11 cellular contexts compared by ENCODE assay signal in genomic region chr1:109162626-109163025, GRCh38. TPM values are rescaled to one million over a fixed set of nuclear protein-coding genes. Genes with fewer than 3 reads are reported as not detected.
A peak's percentile ranks its signal among the peaks of the same experiment; 100 is the strongest.
DNase-seq lines count a peak whose midpoint lies in the region; ATAC-seq and TF ChIP-seq lines count a peak whose summit lies in the region.
"Had no signal": no experiment of that assay in that cellular context is flagged by ENCODE, and none has a peak within 500 bp of the region (broad histone marks: within the 10 kb centered on the region; RNA-seq: fewer than 3 reads in every experiment).

No MANE protein-coding gene starts in this region.

- H3K36me3 ChIP-seq in lower lobe of right lung (no peaks in the 10 kb centered on the region), upper lobe of left lung (no peaks in the 10 kb centered on the region)
- H3K36me3 ChIP-seq: MG63 had no signal

- intact Hi-C loops in lower lobe of right lung (cut with DNase I): no loop called here

- TF ChIP-seq CTCF in lower lobe of right lung (IDR thresholded peaks at IDR 0.05) (no peak), upper lobe of left lung (IDR thresholded peaks at IDR 0.05) (no peak)

- H3K27ac Mint-ChIP-seq in activated naive CD4-positive, alpha-beta T cell treated with anti-CD3 and anti-CD28 coated beads, Interleukin-2, amount 50 U/mL, for 72 hours: peak overlapping the region in 1 of 2 donors; percentile 34
- no peak overlapping the region for H3K27ac Mint-ChIP-seq in activated naive CD4-positive, alpha-beta T cell treated with anti-CD3 and anti-CD28 coated beads, Interleukin-2, amount 10 ng/mL, durations not matched to agents 7 days and 5 days
- H3K27ac Mint-ChIP-seq in T-helper 2 cell treated with Interferon-gamma antibody and Interleukin-4, amounts not matched to agents 5 μg/mL and 100 μg/mL, for 36 hours: peak overlapping the region; percentile 0
- H3K27ac Mint-ChIP-seq: activated B cell treated with CpG ODN at 0.5 μM for 24 hours had no signal

- peak; percentile 61 to 68 for ATAC-seq in activated naive CD4-positive, alpha-beta T cell treated with anti-CD3 and anti-CD28 coated beads, Interleukin-2, amount 50 U/mL, for 72 hours
- peak; percentile 54 to 59 for ATAC-seq in lower lobe of right lung
- peak; percentile 38 to 63 for ATAC-seq in upper lobe of left lung (ENCODE audit: low FRiP score in 2 of 2)

- no peak overlapping the region for H3K4me3 Mint-ChIP-seq in activated naive CD4-positive, alpha-beta T cell treated with anti-CD3 and anti-CD28 coated beads, Interleukin-2, amount 10 ng/mL, durations not matched to agents 7 days and 5 days
- H3K4me3 Mint-ChIP-seq in T-helper 2 cell treated with Interferon-gamma antibody and Interleukin-4, amounts not matched to agents 5 μg/mL and 100 μg/mL, for 36 hours: peak overlapping the region; percentile 66
- H3K4me3 Mint-ChIP-seq: activated B cell treated with CpG ODN at 0.5 μM for 24 hours, naive B cell had no signal

- CTCF ChIA-PET in activated naive CD4-positive, alpha-beta T cell treated with anti-CD3 and anti-CD28 coated beads, Interleukin-2, amount 10 ng/mL, durations not matched to agents 7 days and 5 days (lab: Charles Lee): interaction anchor here (0.7 to 1.7 kb wide), 4 partner anchors 31 to 50 kb away, joined by 3 to 4 read pairs (median 3); a partner anchor contains a TSS

- DNase-seq in activated naive CD4-positive, alpha-beta T cell treated with anti-CD3 and anti-CD28 coated beads, Interleukin-2, amount 50 U/mL, for 72 hours (ENCODE audit: low spot score in 2 of 2): no peak
- no peak for DNase-seq in activated naive CD4-positive, alpha-beta T cell treated with anti-CD3 and anti-CD28 coated beads, Interleukin-2, amount 10 ng/mL, durations not matched to agents 7 days and 5 days
- no peak for DNase-seq in T-helper 2 cell treated with Interferon-gamma antibody and Interleukin-4, amounts not matched to agents 5 μg/mL and 100 μg/mL, for 36 hours (ENCODE audit: low spot score)
- DNase-seq in lower lobe of right lung: no peak
- no peak for DNase-seq in upper lobe of left lung
- DNase-seq in AML-193 (lab: John Stamatoyannopoulos, UW): no peak
- no peak for DNase-seq in DMS153 treated with DMSO at 0.1 percent for 48 hours (lab: John Stamatoyannopoulos, UW; ENCODE audit: unreplicated experiment)
- DNase-seq in hepatic stellate cell (ENCODE audit: low spot score): no peak
- DNase-seq: activated B cell treated with CpG ODN at 0.5 μM for 24 hours, naive B cell had no signal

- H3K27me3 ChIP-seq in lower lobe of right lung (ENCODE audit: low read depth): no peaks in the 10 kb centered on the region
- no peaks in the 10 kb centered on the region for H3K27me3 ChIP-seq in upper lobe of left lung
- H3K27me3 ChIP-seq: MG63 had no signal

- TF ChIP-seq POLR2A in upper lobe of left lung (IDR thresholded peaks at IDR 0.05): no peak

- H3K9me3 ChIP-seq in lower lobe of right lung (no peaks in the 10 kb centered on the region), upper lobe of left lung (no peaks in the 10 kb centered on the region)
- H3K9me3 ChIP-seq: MG63 had no signal

- H3K36me3 Mint-ChIP-seq in activated naive CD4-positive, alpha-beta T cell treated with anti-CD3 and anti-CD28 coated beads, Interleukin-2, amount 50 U/mL, for 72 hours: no peaks in the 10 kb centered on the region
- no peaks in the 10 kb centered on the region for H3K36me3 Mint-ChIP-seq in activated naive CD4-positive, alpha-beta T cell treated with anti-CD3 and anti-CD28 coated beads, Interleukin-2, amount 10 ng/mL, durations not matched to agents 7 days and 5 days
- H3K36me3 Mint-ChIP-seq in T-helper 2 cell treated with Interferon-gamma antibody and Interleukin-4, amounts not matched to agents 5 μg/mL and 100 μg/mL, for 36 hours (ENCODE audit: low read depth): no peaks in the 10 kb centered on the region
- H3K36me3 Mint-ChIP-seq: naive B cell had no signal

- H3K4me1 ChIP-seq in lower lobe of right lung: peaks cover 28% of the 10 kb centered on the region
- H3K4me1 ChIP-seq in upper lobe of left lung: peaks cover 20 to 27% (median 26%) of the 10 kb centered on the region in 4 donors

- H3K9me3 Mint-ChIP-seq in activated naive CD4-positive, alpha-beta T cell treated with anti-CD3 and anti-CD28 coated beads, Interleukin-2, amount 50 U/mL, for 72 hours: no peaks in the 10 kb centered on the region
- no peaks in the 10 kb centered on the region for H3K9me3 Mint-ChIP-seq in activated naive CD4-positive, alpha-beta T cell treated with anti-CD3 and anti-CD28 coated beads, Interleukin-2, amount 10 ng/mL, durations not matched to agents 7 days and 5 days
- no peaks in the 10 kb centered on the region for H3K9me3 Mint-ChIP-seq in T-helper 2 cell treated with Interferon-gamma antibody and Interleukin-4, amounts not matched to agents 5 μg/mL and 100 μg/mL, for 36 hours
- H3K9me3 Mint-ChIP-seq: activated B cell treated with CpG ODN at 0.5 μM for 24 hours, naive B cell had no signal

- H3K27ac ChIP-seq in lower lobe of right lung (peak overlapping the region; percentile 58), upper lobe of left lung (peak overlapping the region in 3 of 4 donors; percentile 54 to 86 (median 79))

- no peak overlapping the region for H3K4me3 ChIP-seq in lower lobe of right lung
- no peak overlapping the region for H3K4me3 ChIP-seq in upper lobe of left lung
- H3K4me3 ChIP-seq: MG63 had no signal

- H3K27me3 Mint-ChIP-seq in activated naive CD4-positive, alpha-beta T cell treated with anti-CD3 and anti-CD28 coated beads, Interleukin-2, amount 10 ng/mL, durations not matched to agents 7 days and 5 days: no peaks in the 10 kb centered on the region
- peaks cover 17% of the 10 kb centered on the region for H3K27me3 Mint-ChIP-seq in T-helper 2 cell treated with Interferon-gamma antibody and Interleukin-4, amounts not matched to agents 5 μg/mL and 100 μg/mL, for 36 hours (ENCODE audit: low read depth)
- H3K27me3 Mint-ChIP-seq: activated B cell treated with CpG ODN at 0.5 μM for 24 hours had no signal

- peaks cover 27% of the 10 kb centered on the region for H3K4me1 Mint-ChIP-seq in activated naive CD4-positive, alpha-beta T cell treated with anti-CD3 and anti-CD28 coated beads, Interleukin-2, amount 10 ng/mL, durations not matched to agents 7 days and 5 days
- H3K4me1 Mint-ChIP-seq in T-helper 2 cell treated with Interferon-gamma antibody and Interleukin-4, amounts not matched to agents 5 μg/mL and 100 μg/mL, for 36 hours (ENCODE audit: low read depth): peaks cover 21% of the 10 kb centered on the region

- no peak for TF ChIP-seq EP300 in upper lobe of left lung (IDR thresholded peaks at IDR 0.05)

RNA-seq across cellular contexts. Expression of gene ELAPOR1, which starts 48.7 kb away (rescaled TPM):
- 10 to 100 TPM in 1 of 2 donors, 1 to 10 TPM in 1; 5.7 to 15.0 TPM for total RNA-seq in activated naive CD4-positive, alpha-beta T cell treated with anti-CD3 and anti-CD28 coated beads, Interleukin-2, amount 50 U/mL, for 72 hours
- total RNA-seq in lower lobe of right lung: 24.4 TPM
- total RNA-seq in upper lobe of left lung: 10 to 100 TPM; 14.7 to 49.3 (median 24.4) TPM

RNA-seq across cellular contexts. Expression of gene SARS1, which starts 51.1 kb away (rescaled TPM):
- 100 to 1,000 TPM; 179 to 273 TPM for total RNA-seq in activated naive CD4-positive, alpha-beta T cell treated with anti-CD3 and anti-CD28 coated beads, Interleukin-2, amount 50 U/mL, for 72 hours
- total RNA-seq in lower lobe of right lung (188 TPM), upper lobe of left lung (100 to 1,000 TPM; 126 to 212 (median 160) TPM)
